In genomic region chr3:49930241-49930690, GRCh38 we compare ENCODE assay signal across 2 cellular contexts.
TF ChIP-seq lines count a peak whose summit lies in the region.

No MANE protein-coding gene starts in this region.

TF ChIP-seq in K562, 482 proteins besides CTCF, POLR2A, EP300 and RAD21:
- 0 out of 2 replicates have a peak, but pooled peaks have one; percentile 70 for TF ChIP-seq NFRKB (IDR thresholded peaks at IDR 0.05; ENCODE audit: low read depth)
- TF ChIP-seq BRD4 (IDR thresholded peaks at IDR 0.05) = 0 out of 2 replicates have a peak, but pooled peaks have one; percentile 22
- TF ChIP-seq MLLT1 (IDR thresholded peaks at IDR 0.05) = 0 out of 4 replicates have a peak, but pooled peaks of 1 of the 2 experiments have one; percentile 22
- no peak for TF ChIP-seq SIN3B (IDR thresholded peaks at IDR 0.05; ENCODE audit: low read depth)
- peak; percentile 41; the same call in 1 of the 2 replicates for TF ChIP-seq ZBTB40 (IDR thresholded peaks at IDR 0.05)
- TF ChIP-seq ZBTB40 (CRISPR knock-in tag; IDR thresholded peaks at IDR 0.05) = no peak
- peak; percentile 36; the same call in 1 of the 2 replicates for TF ChIP-seq EGR1 (conservative IDR thresholded peaks at IDR 0.05)

TF ChIP-seq in GM12891, 5 proteins besides CTCF, POLR2A, EP300 and RAD21:
- TF ChIP-seq POLR2AphosphoS5 (IDR thresholded peaks at IDR 0.05; ENCODE audit: low read depth, low read length) (no peak), TAF1 (IDR thresholded peaks at IDR 0.05; ENCODE audit: low read depth, low read length) (no peak), POU2F2 (IDR thresholded peaks at IDR 0.05; ENCODE audit: low read depth, low read length) (no peak), SPI1 (IDR thresholded peaks at IDR 0.05; ENCODE audit: low read depth, low read length) (no peak), PAX5 (IDR thresholded peaks at IDR 0.05; ENCODE audit: insufficient read depth, low read length, severe bottlenecking) (no peak)
